14 cellular contexts compared by ENCODE assay signal in the genomic region with DNA sequence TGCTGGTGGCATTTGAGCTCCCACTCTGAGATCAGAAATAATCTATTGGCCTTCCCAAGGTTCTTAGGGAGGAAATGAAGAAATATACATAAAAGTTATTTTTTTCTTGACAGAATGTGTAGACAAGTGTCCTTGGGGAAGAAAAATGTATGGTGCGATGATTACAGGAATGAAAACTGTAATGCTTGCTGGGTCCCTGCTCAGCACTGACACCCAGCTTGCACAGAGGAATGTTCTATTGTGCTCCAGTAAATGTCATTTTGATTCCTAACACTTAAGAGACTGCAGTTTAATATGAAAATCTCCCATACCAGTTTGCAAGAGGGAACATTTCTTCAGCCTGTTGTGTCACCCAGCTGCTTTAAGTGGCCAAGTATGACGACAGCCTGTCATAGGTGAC.
"Had no signal": no experiment of that assay in that cellular context is flagged by ENCODE, and none has a peak within 500 bp of the region (broad histone marks: within the 10 kb centered on the region; RNA-seq: fewer than 3 reads in every experiment).

No MANE protein-coding gene starts in this region.

- H3K9me3 Mint-ChIP-seq: activated naive CD4-positive, alpha-beta T cell treated with anti-CD3 and anti-CD28 coated beads, Interleukin-2, amount 50 U/mL, for 72 hours; activated T-cell treated with anti-CD3 and anti-CD28 coated beads, Interleukin-2, amount 50 U/mL, for 4 hours; nephron progenitor cell; T-helper 1 cell treated with Interleukin-12 subunit alpha and Interleukin-12 subunit beta and Interleukin-4 antibody, amounts not matched to agents 30 μg/mL and 1 μg/mL, for 36 hours had no signal

- DNase-seq: activated effector memory CD4-positive, alpha-beta T cell treated with anti-CD3 and anti-CD28 coated beads, Interleukin-2, amount 50 U/mL, for 16 hours; activated T-cell treated with anti-CD3 and anti-CD28 coated beads, Interleukin-2, amount 50 U/mL, for 4 hours; heart right ventricle; kidney; nephron progenitor cell; ovary; tibial artery had no signal

- FAIRE-seq: kidney had no signal

- H3K36me3 Mint-ChIP-seq: activated naive CD4-positive, alpha-beta T cell treated with anti-CD3 and anti-CD28 coated beads, Interleukin-2, amount 50 U/mL, for 72 hours had no signal

- H3K27ac Mint-ChIP-seq: activated naive CD4-positive, alpha-beta T cell treated with anti-CD3 and anti-CD28 coated beads, Interleukin-2, amount 50 U/mL, for 72 hours; T-helper 1 cell treated with Interleukin-12 subunit alpha and Interleukin-12 subunit beta and Interleukin-4 antibody, amounts not matched to agents 30 μg/mL and 1 μg/mL, for 36 hours had no signal

- ATAC-seq: activated CD4-positive, CD25-positive, alpha-beta regulatory T cell treated with anti-CD3 and anti-CD28 coated beads, Interleukin-2, amount 50 U/mL, for 24 hours; activated naive CD4-positive, alpha-beta T cell treated with anti-CD3 and anti-CD28 coated beads, Interleukin-2, amount 50 U/mL, for 72 hours; activated T-cell treated with anti-CD3 and anti-CD28 coated beads, Interleukin-2, amount 50 U/mL, for 4 hours had no signal

- H3K4me3 Mint-ChIP-seq: activated T-cell treated with anti-CD3 and anti-CD28 coated beads, Interleukin-2, amount 50 U/mL, for 4 hours; nephron progenitor cell; T-helper 1 cell treated with Interleukin-12 subunit alpha and Interleukin-12 subunit beta and Interleukin-4 antibody, amounts not matched to agents 30 μg/mL and 1 μg/mL, for 36 hours had no signal

- H3K27me3 ChIP-seq: esophagus muscularis mucosa, foreskin keratinocyte, heart right ventricle, ovary, tibial artery, vagina had no signal

- H3K9me3 ChIP-seq: esophagus muscularis mucosa, heart right ventricle, ovary, tibial artery, vagina had no signal

- H3K27ac ChIP-seq: esophagus muscularis mucosa, heart right ventricle, ovary, tibial artery, vagina had no signal

- H3K4me3 ChIP-seq: esophagus muscularis mucosa, heart right ventricle, ovary, skin epidermis, tibial artery, vagina had no signal

- H3K36me3 ChIP-seq: ovary had no signal

- H3K4me1 ChIP-seq: tibial artery, vagina had no signal
